12 cellular contexts compared by ENCODE assay signal in the genomic region with DNA sequence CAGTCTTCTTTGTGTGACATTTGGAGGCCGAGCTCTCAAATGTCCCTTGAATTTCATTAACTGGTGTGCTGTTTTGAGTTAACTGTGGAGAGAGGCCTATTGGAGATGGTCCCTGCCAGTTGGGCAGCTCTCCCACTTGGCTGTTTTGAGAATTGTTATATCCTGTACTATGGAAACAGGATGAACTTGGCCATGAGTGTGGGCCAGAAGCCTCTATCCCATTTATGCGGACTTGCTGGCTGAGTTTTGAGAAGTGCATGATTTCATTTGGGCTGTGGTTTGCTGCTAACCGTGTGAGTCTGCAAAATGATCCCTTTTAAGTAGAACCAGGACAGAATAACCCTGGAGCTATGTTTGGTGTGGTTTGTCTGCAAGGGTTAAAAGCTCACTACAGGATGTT.
DNase-seq lines count a peak whose midpoint lies in the region; FAIRE-seq lines count a peak whose summit lies in the region.
"Had no signal": no experiment of that assay in that cellular context is flagged by ENCODE, and none has a peak within 500 bp of the region (broad histone marks: within the 10 kb centered on the region; RNA-seq: fewer than 3 reads in every experiment).

No MANE protein-coding gene starts in this region.

- no peaks in the 10 kb centered on the region for H3K36me3 ChIP-seq in skeletal muscle tissue (ENCODE audit: control insufficient read depth in 3 of 3, insufficient read depth in 3 of 3, low read length in 3 of 3)
- H3K36me3 ChIP-seq: neutrophil, tibial nerve had no signal

- H3K27me3 ChIP-seq in skeletal muscle tissue (ENCODE audit: control insufficient read depth in 3 of 3, insufficient read depth in 3 of 3, low read length in 3 of 3) = no peaks in the 10 kb centered on the region
- H3K27me3 ChIP-seq: neutrophil, tibial nerve had no signal

- DNase-seq in GM04504 (ENCODE audit: low read depth) (peak; percentile 87), caudate nucleus (lab: John Stamatoyannopoulos, UW) (peak in 30 of 61 donors; percentile 2 to 97 (median 27)), hippocampal formation (lab: John Stamatoyannopoulos, UW) (peak; percentile 23 to 34), urothelium cell line (ENCODE audit: low spot score) (no peak), NCI-H69 (lab: John Stamatoyannopoulos, UW) (no peak), NCI-H345 (lab: John Stamatoyannopoulos, UW) (no peak)
- DNase-seq in activated CD4-positive, CD25-positive, alpha-beta regulatory T cell treated with anti-CD3 and anti-CD28 coated beads, Interleukin-2, amount 50 U/mL, for 72 hours = no peak
- DNase-seq: GOT3, MV-4-11 had no signal

- no peak for FAIRE-seq in urothelium cell line (lab: Jason Lieb, UNC)

- H3K27ac ChIP-seq in caudate nucleus (ENCODE audit: low read depth, low read length) (peak overlapping the region; percentile 68), skeletal muscle tissue (ENCODE audit: low read depth, low read length) (peak overlapping the region; percentile 89)
- H3K27ac ChIP-seq: neutrophil had no signal

- H3K9ac ChIP-seq in skeletal muscle tissue (ENCODE audit: low read depth in 1 of 3, low read length in 3 of 3) = peak overlapping the region; percentile 35 to 68 (median 66)

- H3K4me1 ChIP-seq in skeletal muscle tissue (ENCODE audit: control insufficient read depth in 3 of 3, insufficient read depth in 3 of 3, low read length in 3 of 3) = peaks cover 49 to 62% (median 54%) of the 10 kb centered on the region in 3 donors

- H3K4me3 ChIP-seq in skeletal muscle tissue (ENCODE audit: low read length in 3 of 3) = peak overlapping the region; percentile 36 to 67 (median 59)
- H3K4me3 ChIP-seq: tibial nerve had no signal

- no peaks in the 10 kb centered on the region for H3K9me3 ChIP-seq in skeletal muscle tissue (ENCODE audit: control insufficient read depth in 3 of 3, low read length in 3 of 3)
- H3K9me3 ChIP-seq: neutrophil, tibial nerve had no signal

Comparison
In these comparisons a context has a peak if more than half of its experiments do, and no peak if none do; other contexts are left out.
1. DNase-seq: peak in GM04504 (single experiment) and hippocampal formation (2 of 2); none in urothelium cell line (single experiment), activated CD4-positive, CD25-positive, alpha-beta regulatory T cell treated with anti-CD3 and anti-CD28 coated beads, Interleukin-2, amount 50 U/mL, for 72 hours (single experiment), NCI-H69 (single experiment) and NCI-H345 (single experiment).